ENCODE assay signal across 31 cellular contexts in the genomic region with DNA sequence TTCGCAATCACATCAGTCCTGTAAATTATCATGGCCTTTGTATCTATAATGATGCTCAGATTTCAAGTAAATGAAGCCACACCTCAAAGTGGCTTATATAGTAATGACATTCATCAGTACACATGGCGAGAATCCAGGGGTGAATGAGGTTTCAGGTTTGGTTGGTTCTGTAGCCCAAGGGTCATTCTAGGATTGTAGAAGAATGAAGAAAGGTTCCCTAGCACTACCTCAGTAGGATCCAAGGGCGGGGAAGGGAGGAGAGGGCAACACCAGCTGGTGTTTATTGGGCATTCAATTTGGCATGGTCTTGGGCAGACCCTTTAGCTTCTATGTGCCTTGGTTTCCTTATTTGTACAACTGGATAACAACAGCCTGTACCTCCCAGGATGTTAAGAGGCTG.
"Had no signal": no experiment of that assay in that cellular context is flagged by ENCODE, and none has a peak within 500 bp of the region (broad histone marks: within the 10 kb centered on the region; RNA-seq: fewer than 3 reads in every experiment).

No MANE protein-coding gene starts in this region.

- DNase-seq: activated B cell treated with CpG ODN at 0.5 μM for 24 hours; activated CD4-positive, alpha-beta T cell treated with anti-CD3 and anti-CD28 coated beads for 48 hours; activated CD4-positive, alpha-beta T cell treated with anti-CD3 and anti-CD28 coated beads, Interleukin-2, amount 50 U/mL, for 1 hour; activated CD4-positive, alpha-beta T cell treated with anti-CD3 and anti-CD28 coated beads, Interleukin-2, amount 50 U/mL, for 48 hours; activated effector memory CD4-positive, alpha-beta T cell treated with anti-CD3 and anti-CD28 coated beads, Interleukin-2, amount 50 U/mL, for 16 hours; activated naive CD4-positive, alpha-beta T cell treated with anti-CD3 and anti-CD28 coated beads for 36 hours; activated naive CD8-positive, alpha-beta T cell treated with anti-CD3 and anti-CD28 coated beads for 36 hours; activated naive CD8-positive, alpha-beta T cell treated with anti-CD3 and anti-CD28 coated beads, Interleukin-2, amount 50 U/mL, for 24 hours; activated T-cell treated with anti-CD3 and anti-CD28 coated beads, Interleukin-2, amount 50 U/mL, for 1 hour; activated T-cell treated with anti-CD3 and anti-CD28 coated beads, Interleukin-2, amount 50 U/mL, for 48 hours; amygdala; aorta; body of pancreas; caudate nucleus; cortex of kidney; dermis blood vessel endothelial cell; effector CD8-positive, alpha-beta T cell; esophagus squamous epithelium; foreskin melanocyte; heart right ventricle; T-helper 1 cell; T-helper 17 cell; T1000; WERI-Rb-1 had no signal

- H3K36me3 Mint-ChIP-seq: activated naive CD4-positive, alpha-beta T cell treated with anti-CD3 and anti-CD28 coated beads, Interleukin-2, amount 50 U/mL, for 24 hours; activated naive CD8-positive, alpha-beta T cell treated with anti-CD3 and anti-CD28 coated beads for 36 hours had no signal

- ATAC-seq: activated CD4-positive, CD25-positive, alpha-beta regulatory T cell treated with anti-CD3 and anti-CD28 coated beads, Interleukin-2, amount 50 U/mL, for 24 hours; activated naive CD8-positive, alpha-beta T cell treated with anti-CD3 and anti-CD28 coated beads, Interleukin-2, amount 50 U/mL, for 24 hours; body of pancreas; gastroesophageal sphincter; heart right ventricle; T-helper 17 cell had no signal

- H3K4me3 Mint-ChIP-seq: activated B cell treated with CpG ODN at 0.5 μM for 24 hours; activated naive CD4-positive, alpha-beta T cell treated with anti-CD3 and anti-CD28 coated beads for 36 hours; activated naive CD4-positive, alpha-beta T cell treated with anti-CD3 and anti-CD28 coated beads, Interleukin-2, amount 50 U/mL, for 24 hours; activated naive CD8-positive, alpha-beta T cell treated with anti-CD3 and anti-CD28 coated beads for 36 hours; activated naive CD8-positive, alpha-beta T cell treated with anti-CD3 and anti-CD28 coated beads, Interleukin-2, amount 50 U/mL, for 24 hours; activated T-helper 1 cell treated with anti-CD3 and anti-CD28 coated beads, Interleukin-12 subunit alpha, Interleukin-12 subunit beta, Interleukin-2, Interleukin-4 antibody, amounts not matched to agents 30 ng/mL and 10 ng/mL and 1 ng/mL, durations not matched to agents 14 hours and 24 hours and 36 hours; T-helper 17 cell; T-helper 2 cell treated with Interferon-gamma antibody and Interleukin-4, amounts not matched to agents 5 μg/mL and 100 μg/mL, for 36 hours had no signal

- H3K4me3 ChIP-seq: adrenal gland, body of pancreas, esophagus squamous epithelium, gastroesophageal sphincter, heart right ventricle had no signal

- H3K4me1 Mint-ChIP-seq: activated B cell treated with CpG ODN at 0.5 μM for 24 hours; activated naive CD4-positive, alpha-beta T cell treated with anti-CD3 and anti-CD28 coated beads, Interleukin-2, amount 50 U/mL, for 24 hours; activated naive CD8-positive, alpha-beta T cell treated with anti-CD3 and anti-CD28 coated beads for 36 hours; activated naive CD8-positive, alpha-beta T cell treated with anti-CD3 and anti-CD28 coated beads, Interleukin-2, amount 50 U/mL, for 24 hours; T-helper 17 cell had no signal

- H3K27ac Mint-ChIP-seq: activated B cell treated with CpG ODN at 0.5 μM for 24 hours; activated naive CD4-positive, alpha-beta T cell treated with anti-CD3 and anti-CD28 coated beads for 36 hours; activated naive CD4-positive, alpha-beta T cell treated with anti-CD3 and anti-CD28 coated beads, Interleukin-2, amount 50 U/mL, for 24 hours; activated naive CD8-positive, alpha-beta T cell treated with anti-CD3 and anti-CD28 coated beads for 36 hours; activated naive CD8-positive, alpha-beta T cell treated with anti-CD3 and anti-CD28 coated beads, Interleukin-2, amount 50 U/mL, for 24 hours; activated T-helper 1 cell treated with anti-CD3 and anti-CD28 coated beads, Interleukin-12 subunit alpha, Interleukin-12 subunit beta, Interleukin-2, Interleukin-4 antibody, amounts not matched to agents 30 ng/mL and 10 ng/mL and 1 ng/mL, durations not matched to agents 14 hours and 24 hours and 36 hours; activated T-helper 2 cell treated with anti-CD3 and anti-CD28 coated beads, Interferon-gamma antibody, Interleukin-2, Interleukin-4, amounts not matched to agents 10 μg/mL and 5 μg/mL and 100 μg/mL, durations not matched to agents 14 hours and 24 hours and 36 hours; T-helper 17 cell; T-helper 2 cell treated with Interferon-gamma antibody and Interleukin-4, amounts not matched to agents 5 μg/mL and 100 μg/mL, for 36 hours had no signal

- H3K9me3 Mint-ChIP-seq: activated naive CD4-positive, alpha-beta T cell treated with anti-CD3 and anti-CD28 coated beads, Interleukin-2, amount 50 U/mL, for 24 hours; activated naive CD8-positive, alpha-beta T cell treated with anti-CD3 and anti-CD28 coated beads for 36 hours; activated naive CD8-positive, alpha-beta T cell treated with anti-CD3 and anti-CD28 coated beads, Interleukin-2, amount 50 U/mL, for 24 hours; activated T-helper 1 cell treated with anti-CD3 and anti-CD28 coated beads, Interleukin-12 subunit alpha, Interleukin-12 subunit beta, Interleukin-2, Interleukin-4 antibody, amounts not matched to agents 30 ng/mL and 10 ng/mL and 1 ng/mL, durations not matched to agents 14 hours and 24 hours and 36 hours; activated T-helper 2 cell treated with anti-CD3 and anti-CD28 coated beads, Interferon-gamma antibody, Interleukin-2, Interleukin-4, amounts not matched to agents 10 μg/mL and 5 μg/mL and 100 μg/mL, durations not matched to agents 14 hours and 24 hours and 36 hours; T-helper 2 cell treated with Interferon-gamma antibody and Interleukin-4, amounts not matched to agents 5 μg/mL and 100 μg/mL, for 36 hours had no signal
